ENCODE assay signal across 8 cellular contexts in the genomic region with DNA sequence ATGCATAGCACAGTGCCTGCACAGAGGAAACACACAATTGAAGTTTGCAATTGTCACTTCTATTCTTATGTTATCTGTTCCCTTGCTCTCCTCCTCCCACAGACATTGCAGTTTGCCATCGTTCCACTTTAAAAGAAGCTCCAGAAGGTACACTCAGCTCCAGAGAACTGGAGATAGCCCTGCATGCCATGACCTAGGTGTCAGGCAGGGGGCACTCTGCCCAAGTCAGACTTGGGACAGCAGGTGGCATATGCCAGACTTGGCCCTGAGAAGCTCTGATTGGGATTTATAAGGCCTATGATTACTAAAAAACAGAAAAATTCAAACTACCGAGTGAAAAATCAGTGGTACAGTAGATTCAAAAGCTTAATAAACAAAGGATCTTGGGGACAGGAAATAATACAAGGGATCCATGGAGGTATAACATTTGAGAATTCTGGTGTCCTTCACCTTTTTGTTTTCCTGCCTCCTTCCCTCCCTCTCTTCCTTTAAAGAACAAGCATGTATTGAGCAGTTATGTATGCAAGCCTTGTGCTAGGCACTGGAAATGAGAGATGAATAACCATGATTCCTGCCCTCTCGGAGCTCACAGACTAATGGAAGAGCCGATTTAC. TPM values are rescaled to one million over a fixed set of nuclear protein-coding genes. Genes with fewer than 3 reads are reported as not detected.
DNase-seq lines count a peak whose midpoint lies in the region; ATAC-seq, FAIRE-seq and TF ChIP-seq lines count a peak whose summit lies in the region.

No MANE protein-coding gene starts in this region.

- H3K79me2 ChIP-seq in PC-3 (ENCODE audit: low read length): no peaks in the 10 kb centered on the region

- POLR2A ChIA-PET in PC-3 (lab: Charles Lee; ENCODE audit: unreplicated experiment): no interaction called here

- no peaks in the 10 kb centered on the region for H4K20me1 ChIP-seq in PC-3 (ENCODE audit: low read length)

- H3K27me3 ChIP-seq in PC-3 (ENCODE audit: low read length): 0 out of 2 replicates have a peak, but pooled peaks cover under 1% of the 10 kb centered on the region

- no peaks in the 10 kb centered on the region for H3K4me1 Mint-ChIP-seq in activated T-cell treated with anti-CD3 and anti-CD28 coated beads, Interleukin-2, amount 50 U/mL, for 72 hours (ENCODE audit: low read depth)
- no peaks in the 10 kb centered on the region for H3K4me1 Mint-ChIP-seq in activated T-cell treated with anti-CD3 and anti-CD28 coated beads, Interleukin-2, amount 50 U/mL, for 24 hours (ENCODE audit: low read depth)

- H3K27me3 Mint-ChIP-seq in activated T-cell treated with anti-CD3 and anti-CD28 coated beads, Interleukin-2, amount 50 U/mL, for 72 hours (ENCODE audit: low read depth): no peaks in the 10 kb centered on the region
- no peaks in the 10 kb centered on the region for H3K27me3 Mint-ChIP-seq in activated T-cell treated with anti-CD3 and anti-CD28 coated beads, Interleukin-2, amount 50 U/mL, for 24 hours

- H3K4me1 ChIP-seq in PC-3 (ENCODE audit: insufficient read depth, low read length): no peaks in the 10 kb centered on the region

- TF ChIP-seq CTCF in PC-3 (conservative IDR thresholded peaks at IDR 0.05; ENCODE audit: low read depth, low read length) (peak; percentile 92), fibroblast of mammary gland (conservative IDR thresholded peaks at IDR 0.05; ENCODE audit: control insufficient read depth, insufficient read depth, low read depth, low read length) (peak; percentile 77)

- H2AFZ ChIP-seq in PC-3 (ENCODE audit: low read length): no peak overlapping the region

- H3K27ac Mint-ChIP-seq in activated T-cell treated with anti-CD3 and anti-CD28 coated beads, Interleukin-2, amount 50 U/mL, for 72 hours: no peak overlapping the region
- no peak overlapping the region for H3K27ac Mint-ChIP-seq in activated T-cell treated with anti-CD3 and anti-CD28 coated beads, Interleukin-2, amount 50 U/mL, for 24 hours

- no TSS peak for BruUV-seq in PC-3 (replicated peaks; lab: Mats Ljungman, UMichigan)

- H3K9me3 ChIP-seq in PC-3 (ENCODE audit: low read length): no peaks in the 10 kb centered on the region

- CTCF ChIA-PET in PC-3 (lab: Charles Lee): interaction anchor here (0.8 kb wide), 1 partner anchor 92 kb away, joined by 3 read pairs; no protein-coding TSS in a partner anchor

- no peak overlapping the region for H3K27ac ChIP-seq in PC-3 (ENCODE audit: low read length)

- H3K36me3 ChIP-seq in PC-3 (ENCODE audit: low read depth, low read length): no peaks in the 10 kb centered on the region

- H3K36me3 Mint-ChIP-seq in activated T-cell treated with anti-CD3 and anti-CD28 coated beads, Interleukin-2, amount 50 U/mL, for 72 hours (ENCODE audit: insufficient read depth in 2 of 2): no peaks in the 10 kb centered on the region
- H3K36me3 Mint-ChIP-seq in activated T-cell treated with anti-CD3 and anti-CD28 coated beads, Interleukin-2, amount 50 U/mL, for 24 hours (ENCODE audit: low read depth): no peaks in the 10 kb centered on the region

- H3K4me2 ChIP-seq in PC-3 (ENCODE audit: low read length): no peak overlapping the region

- peak; percentile 7 to 18 for DNase-seq in activated T-cell treated with anti-CD3 and anti-CD28 coated beads, Interleukin-2, amount 50 U/mL, for 72 hours
- DNase-seq in activated T-cell treated with anti-CD3 and anti-CD28 coated beads, Interleukin-2, amount 50 U/mL, for 24 hours: no peak
- DNase-seq in PC-3 (peak; percentile 70), fibroblast of mammary gland (ENCODE audit: low read depth) (peak; percentile 57), renal cortical epithelial cell (ENCODE audit: low read depth) (peak; percentile 50), frontal cortex (ENCODE audit: low spot score in 2 of 2) (no peak)
- no peak for DNase-seq in activated effector memory CD4-positive, alpha-beta T cell treated with anti-CD3 and anti-CD28 coated beads, Interleukin-2, amount 50 U/mL, for 16 hours

- H3K9me2 ChIP-seq in PC-3 (replicated peaks; ENCODE audit: low read length): no peaks in the 10 kb centered on the region

- FAIRE-seq in frontal cortex (lab: Jason Lieb, UNC): no peak

- no peak for ATAC-seq in activated T-cell treated with anti-CD3 and anti-CD28 coated beads, Interleukin-2, amount 50 U/mL, for 72 hours (replicated peaks in 1 of 2)
- ATAC-seq in HG02678 (IDR thresholded peaks at IDR 0.05; ENCODE audit: unreplicated experiment) (peak; percentile 81), PC-3 (peak; percentile 65)

- H3K9ac ChIP-seq in PC-3 (ENCODE audit: low read length): no peak overlapping the region

- intact Hi-C loops in PC-3 (cut with micrococcal nuclease): no loop called here

- peaks cover 0 to 4% of the 10 kb centered on the region in 2 donors for H3K9me3 Mint-ChIP-seq in activated T-cell treated with anti-CD3 and anti-CD28 coated beads, Interleukin-2, amount 50 U/mL, for 72 hours
- H3K9me3 Mint-ChIP-seq in activated T-cell treated with anti-CD3 and anti-CD28 coated beads, Interleukin-2, amount 50 U/mL, for 24 hours: no peaks in the 10 kb centered on the region

- no peak overlapping the region for H3K4me3 Mint-ChIP-seq in activated T-cell treated with anti-CD3 and anti-CD28 coated beads, Interleukin-2, amount 50 U/mL, for 72 hours
- H3K4me3 Mint-ChIP-seq in activated T-cell treated with anti-CD3 and anti-CD28 coated beads, Interleukin-2, amount 50 U/mL, for 24 hours: no peak overlapping the region

- H3F3A ChIP-seq in PC-3 (ENCODE audit: low read length, unreplicated experiment): no peaks in the 10 kb centered on the region

- no peak overlapping the region for H3K4me3 ChIP-seq in PC-3 (ENCODE audit: low read length)
- H3K4me3 ChIP-seq in fibroblast of mammary gland (ENCODE audit: control insufficient read depth, low read depth, low read length): no peak overlapping the region

RNA-seq across cellular contexts. Expression of a gene that starts 40.0 kb away (rescaled TPM):
- under 1 TPM in 1 of 2 donors, not detected in 1; 0.21 TPM for total RNA-seq in activated T-cell treated with anti-CD3 and anti-CD28 coated beads, Interleukin-2, amount 50 U/mL, for 72 hours
- total RNA-seq in PC-3 (2014; rRNA removed) (19.7 and 37.1 TPM in 2 replicates), renal cortical epithelial cell (59.6 and 306 TPM in 2 replicates), frontal cortex (55.0 TPM)

Comparison
In these comparisons a context has a peak if more than half of its experiments do, and no peak if none do; other contexts are left out.
1. DNase-seq: peak in activated T-cell treated with anti-CD3 and anti-CD28 coated beads, Interleukin-2, amount 50 U/mL, for 72 hours (2 of 2), PC-3 (single experiment), fibroblast of mammary gland (single experiment) and renal cortical epithelial cell (single experiment); none in activated T-cell treated with anti-CD3 and anti-CD28 coated beads, Interleukin-2, amount 50 U/mL, for 24 hours (single experiment), frontal cortex (0 of 2) and activated effector memory CD4-positive, alpha-beta T cell treated with anti-CD3 and anti-CD28 coated beads, Interleukin-2, amount 50 U/mL, for 16 hours (single experiment).
2. ATAC-seq: peak in HG02678 (single experiment) and PC-3 (single experiment); none in activated T-cell treated with anti-CD3 and anti-CD28 coated beads, Interleukin-2, amount 50 U/mL, for 72 hours (0 of 2).
3. RNA of a gene that starts 40.0 kb away (total RNA-seq): 59.6 to 306 TPM in renal cortical epithelial cell, 55.0 TPM in frontal cortex (single experiment) and 19.7 to 37.1 TPM in PC-3; 0.21 TPM in activated T-cell treated with anti-CD3 and anti-CD28 coated beads, Interleukin-2, amount 50 U/mL, for 72 hours; every median in the first group is over 10 times any median in the second.